Comparison of ENCODE assay signal across 1 cellular context in genomic region chr21:32618218-32618617, GRCh38. TPM values are rescaled to one million over a fixed set of nuclear protein-coding genes. Genes with fewer than 3 reads are reported as not detected.
"Had no signal": no experiment of that assay in that cellular context is flagged by ENCODE, and none has a peak within 500 bp of the region (broad histone marks: within the 10 kb centered on the region; RNA-seq: fewer than 3 reads in every experiment).

No MANE protein-coding gene starts in this region.

RNA-seq across cellular contexts. Expression of gene TCP10L, which starts 32.9 kb away (rescaled TPM):
- total RNA-seq: activated CD8-positive, alpha-beta memory T cell treated with anti-CD3 and anti-CD28 coated beads, Interleukin-2, amount 10 ng/mL, durations not matched to agents 7 days and 5 days had no signal
